Comparison of ENCODE assay signal across 11 cellular contexts in genomic region chr20:38108438-38109024, GRCh38. TPM values are rescaled to one million over a fixed set of nuclear protein-coding genes. Genes with fewer than 3 reads are reported as not detected.
A peak's percentile ranks its signal among the peaks of the same experiment; 100 is the strongest.
DNase-seq lines count a peak whose midpoint lies in the region; ATAC-seq, FAIRE-seq and TF ChIP-seq lines count a peak whose summit lies in the region.
"Had no signal": no experiment of that assay in that cellular context is flagged by ENCODE, and none has a peak within 500 bp of the region (broad histone marks: within the 10 kb centered on the region; RNA-seq: fewer than 3 reads in every experiment).

No MANE protein-coding gene starts in this region.

- H3K27ac ChIP-seq in C4-2B (peak overlapping the region; percentile 89), WERI-Rb-1 (peak overlapping the region; percentile 50)

- H3K9me3 ChIP-seq in WERI-Rb-1 (ENCODE audit: severe bottlenecking), result no peaks in the 10 kb centered on the region

- intact Hi-C loops in left cardiac atrium (cut with DNase I), result no loop called here

- H3K27me3 ChIP-seq in WERI-Rb-1 (ENCODE audit: insufficient read depth, low read depth, severe bottlenecking), result no peaks in the 10 kb centered on the region

- H3K4me3 ChIP-seq in WERI-Rb-1 (ENCODE audit: low read depth, low read length) (no peak overlapping the region), skeletal muscle cell (ENCODE audit: low read depth, low read length) (no peak overlapping the region)

- TF ChIP-seq POLR2A in GM12892 (IDR thresholded peaks at IDR 0.05; ENCODE audit: low read depth, low read length), result no peak

- H3K36me3 ChIP-seq in WERI-Rb-1, result no peaks in the 10 kb centered on the region

- DNase-seq in WERI-Rb-1, result peak; percentile 43
- peak; percentile 65 for DNase-seq in left cardiac atrium
- peak; percentile 47 for DNase-seq in skeletal muscle cell (ENCODE audit: low read depth)
- no peak for DNase-seq in occipital lobe (lab: John Stamatoyannopoulos, UW)
- DNase-seq in GM12892 (ENCODE audit: insufficient read length), result no peak
- no peak for DNase-seq in medulla oblongata (ENCODE audit: extremely low spot score)
- DNase-seq: COR-L47 had no signal

- ATAC-seq in left cardiac atrium (peak; percentile 31 to 45), GM18907 (IDR thresholded peaks at IDR 0.05; ENCODE audit: unreplicated experiment) (no peak)

- FAIRE-seq in GM12892 (lab: Jason Lieb, UNC), result no peak
- FAIRE-seq: bronchial epithelial cell had no signal

- TF ChIP-seq CTCF in C4-2B (conservative IDR thresholded peaks at IDR 0.05) (no peak), WERI-Rb-1 (IDR thresholded peaks at IDR 0.05; ENCODE audit: low read depth, low read length) (no peak)

RNA-seq across cellular contexts. Expression of gene TGM2, which starts 56.5 kb away (rescaled TPM):
- total RNA-seq in left cardiac atrium (100 to 1,000 TPM; 383 to 695 TPM), occipital lobe (3.7 TPM)
- 0.55 TPM for polyA plus RNA-seq in GM12892 (2012; ENCODE audit: missing spikeins)
- polyA plus RNA-seq: neural cell had no signal

Comparison
In these comparisons a context has a peak if more than half of its experiments do, and no peak if none do; other contexts are left out.
1. DNase-seq: peak in WERI-Rb-1 (single experiment), left cardiac atrium (single experiment) and skeletal muscle cell (single experiment); none in occipital lobe (single experiment), GM12892 (single experiment) and medulla oblongata (single experiment).
2. RNA of gene TGM2, which starts 56.5 kb away (total RNA-seq): 383 to 695 TPM in left cardiac atrium; 3.7 TPM in occipital lobe (single experiment); every median in the first group is over 10 times any median in the second.